ENCODE assay signal across 8 cellular contexts in genomic region chr3:139388961-139389551, GRCh38. TPM values are rescaled to one million over a fixed set of nuclear protein-coding genes. Genes with fewer than 3 reads are reported as not detected.
DNase-seq lines count a peak whose midpoint lies in the region; ATAC-seq and TF ChIP-seq lines count a peak whose summit lies in the region.

No MANE protein-coding gene starts in this region.

- no peaks in the 10 kb centered on the region for H3K4me1 ChIP-seq in endodermal cell (ENCODE audit: control insufficient read depth, insufficient read depth, low read length)

- peak overlapping the region; percentile 88 for H3K27ac ChIP-seq in endodermal cell (ENCODE audit: low read depth, low read length)
- peak overlapping the region; percentile 96 for H3K27ac ChIP-seq in neural cell (ENCODE audit: low read length)

- H3K79me2 ChIP-seq in neural cell (replicated peaks; ENCODE audit: insufficient read depth, low read length), result peaks cover 66% of the 10 kb centered on the region

- H3K4me3 Mint-ChIP-seq in T-cell, result peak overlapping the region; percentile 91 to 99 (median 99)
- peak overlapping the region; percentile 97 for H3K4me3 Mint-ChIP-seq in endodermal cell

- H3K27me3 Mint-ChIP-seq in T-cell (no peaks in the 10 kb centered on the region), endodermal cell (ENCODE audit: insufficient read depth) (no peaks in the 10 kb centered on the region)

- no peaks in the 10 kb centered on the region for H4K20me1 ChIP-seq in neural cell (ENCODE audit: insufficient read depth)

- H3F3A ChIP-seq in neural cell (ENCODE audit: insufficient read depth, low read length, poor library complexity, severe bottlenecking), result no peaks in the 10 kb centered on the region

- WGBS in endodermal cell (ENCODE audit: insufficient coverage in 1 of 2, insufficient read length in 1 of 2), 2 experiments, result 0% methylated on average over 11 to 21 of the region's 21 CpGs

- H3K36me3 Mint-ChIP-seq in T-cell (no peaks in the 10 kb centered on the region), endodermal cell (ENCODE audit: low read depth) (peaks cover 5% of the 10 kb centered on the region)

- no peaks in the 10 kb centered on the region for H3K9me2 ChIP-seq in neural cell (ENCODE audit: insufficient read depth, low read length)

- no peak for TF ChIP-seq RAD21 in neural cell (conservative IDR thresholded peaks at IDR 0.05)

- peak overlapping the region; percentile 52 for H3K4me2 ChIP-seq in neural cell (ENCODE audit: low read length)

- H3K9me3 ChIP-seq in endodermal cell (ENCODE audit: control insufficient read depth, low read length) (no peaks in the 10 kb centered on the region), neural cell (ENCODE audit: low read length) (no peaks in the 10 kb centered on the region)

- H3K27me3 ChIP-seq in endodermal cell (ENCODE audit: control insufficient read depth, insufficient read depth, low read length, poor library complexity, severe bottlenecking) (no peaks in the 10 kb centered on the region), neural cell (ENCODE audit: insufficient read depth, low read depth, low read length) (no peaks in the 10 kb centered on the region)

- POLR2A ChIA-PET in T-cell (lab: Charles Lee), result interaction anchor here (0.6 to 1.3 kb wide), 6 partner anchors 22 to 1878 kb away, joined by 3 to 6 read pairs (median 4); no protein-coding TSS in a partner anchor

- H3K27ac Mint-ChIP-seq in T-cell (peak overlapping the region; percentile 98 to 99), endodermal cell (peak overlapping the region; percentile 99)

- peak overlapping the region; percentile 87 for H2AFZ ChIP-seq in neural cell (ENCODE audit: low read depth, low read length)

- H3K4me3 ChIP-seq in endodermal cell (ENCODE audit: low read length), result peak overlapping the region; percentile 100
- H3K4me3 ChIP-seq in neural cell (ENCODE audit: low read length), result peak overlapping the region; percentile 81

- DNase-seq in SIG-M5 treated with dmso at 0.1 percent for 504 hours (lab: John Stamatoyannopoulos, UW; ENCODE audit: unreplicated experiment) (peak; percentile 18), SIG-M5 (lab: John Stamatoyannopoulos, UW) (no peak), T-cell (peak in 20 of 34 experiments; percentile 3 to 47 (median 23)), endodermal cell (no peak), GDM1 (lab: John Stamatoyannopoulos, UW) (no peak), DMS153 treated with DMSO at 0.1 percent for 48 hours (lab: John Stamatoyannopoulos, UW; ENCODE audit: unreplicated experiment) (no peak)

- H3K9ac ChIP-seq in endodermal cell (ENCODE audit: extremely low read depth, low read length, poor library complexity, severe bottlenecking) (peak overlapping the region; percentile 100), neural cell (ENCODE audit: low read length) (peak overlapping the region; percentile 98)

- TF ChIP-seq CTCF in endodermal cell (conservative IDR thresholded peaks at IDR 0.05) (no peak), neural cell (IDR thresholded peaks at IDR 0.05; ENCODE audit: poor library complexity, severe bottlenecking) (no peak)

- CTCF ChIA-PET in T-cell (lab: Charles Lee), result interaction anchor here in 1 of 2 donors (0.7 kb wide), 1 partner anchor 16 kb away, joined by 3 read pairs; no protein-coding TSS in a partner anchor

- H3K9me3 Mint-ChIP-seq in T-cell (no peaks in the 10 kb centered on the region), endodermal cell (no peaks in the 10 kb centered on the region)

- H3K4me1 Mint-ChIP-seq in T-cell (peaks cover 52 to 60% (median 60%) of the 10 kb centered on the region in 3 donors), endodermal cell (peaks cover 20% of the 10 kb centered on the region)

- H3K36me3 ChIP-seq in endodermal cell (ENCODE audit: control insufficient read depth, insufficient read depth, low read length), result peaks cover 14% of the 10 kb centered on the region
- H3K36me3 ChIP-seq in neural cell (ENCODE audit: insufficient read depth, low read length), result no peaks in the 10 kb centered on the region

- ATAC-seq in HG02943 (IDR thresholded peaks at IDR 0.05; ENCODE audit: low read depth, unreplicated experiment) (peak; percentile 34), T-cell (replicated peaks in 1 of 4) (peak; percentile 29 to 45 (median 37))

- no peak for TF ChIP-seq EP300 in neural cell (conservative IDR thresholded peaks at IDR 0.05; ENCODE audit: poor library complexity, severe bottlenecking)

TF ChIP-seq in neural cell, 6 proteins besides CTCF, POLR2A, EP300 and RAD21:
- TF ChIP-seq MXI1 (conservative IDR thresholded peaks at IDR 0.05; ENCODE audit: poor library complexity, severe bottlenecking) (peak; percentile 53), SMC3 (conservative IDR thresholded peaks at IDR 0.05; ENCODE audit: poor library complexity) (no peak)

RNA-seq across cellular contexts. Expression of gene COPB2, which starts 0.4 kb away (rescaled TPM):
- 10 to 100 TPM; 25.6 to 76.6 (median 68.2) TPM for total RNA-seq in T-cell
- 100 to 1,000 TPM; 161 to 184 TPM for total RNA-seq in endodermal cell
- polyA plus RNA-seq in endodermal cell (2013, experiment 1 of 2), result 122 TPM
- polyA plus RNA-seq in endodermal cell (2013, experiment 2 of 2), result 128 TPM
- polyA plus RNA-seq in neural cell, result 59.5 and 63.5 TPM in 2 replicates
- polyA minus RNA-seq in neural cell, result 113 and 122 TPM in 2 replicates

RNA-seq across cellular contexts. Expression of gene MRPS22, which starts 45.2 kb away (rescaled TPM):
- total RNA-seq in T-cell, result 10 to 100 TPM; 32.4 to 36.9 (median 33.9) TPM
- 10 to 100 TPM; 34.8 to 38.7 TPM for total RNA-seq in endodermal cell
- 54.7 TPM for polyA plus RNA-seq in endodermal cell (2013, experiment 1 of 2)
- polyA plus RNA-seq in endodermal cell (2013, experiment 2 of 2), result 45.2 TPM
- 70.2 and 80.7 TPM in 2 replicates for polyA plus RNA-seq in neural cell
- polyA minus RNA-seq in neural cell, result 55.0 and 62.3 TPM in 2 replicates

Comparison
In these comparisons a context has a peak if more than half of its experiments do, and no peak if none do; other contexts are left out.
1. DNase-seq: peak in SIG-M5 treated with dmso at 0.1 percent for 504 hours (single experiment) and T-cell (20 of 34); none in SIG-M5 (single experiment), endodermal cell (single experiment), GDM1 (single experiment) and DMS153 treated with DMSO at 0.1 percent for 48 hours (single experiment).